In the genomic region with DNA sequence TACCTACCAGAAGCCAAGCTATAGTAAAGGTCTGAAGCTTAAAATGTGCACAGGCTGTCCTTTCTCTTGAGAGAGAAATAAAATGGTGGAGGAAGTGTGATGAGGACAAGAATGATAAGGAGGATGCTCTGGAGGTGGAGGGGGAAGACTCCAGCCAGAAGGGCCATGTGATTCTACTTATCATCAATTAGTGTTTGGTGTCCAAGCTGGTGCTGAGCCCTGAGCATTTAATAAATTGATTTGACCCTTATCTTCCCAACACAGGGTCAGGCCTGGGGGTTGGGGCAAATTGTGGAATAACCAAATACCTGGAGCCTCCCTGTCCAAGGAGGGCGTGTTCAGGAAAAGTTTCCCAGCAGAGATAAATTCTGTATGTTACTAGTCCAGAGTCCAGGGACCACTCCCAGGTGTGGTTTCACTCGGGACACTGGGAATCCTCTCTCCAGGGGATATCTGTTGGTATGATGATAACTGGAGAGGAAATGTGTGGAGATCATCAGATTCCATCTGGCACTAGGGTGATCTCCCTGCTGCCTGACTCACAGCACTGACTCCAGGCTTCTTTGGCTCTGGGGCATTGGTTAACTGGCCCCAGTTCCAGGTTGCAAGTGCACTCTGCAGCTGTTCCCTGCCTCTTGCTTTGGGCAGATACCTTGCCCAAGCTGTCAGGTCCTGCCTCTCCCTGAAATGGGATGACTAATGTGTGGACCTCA, we compare ENCODE assay signal across 18 cellular contexts. TPM values are rescaled to one million over a fixed set of nuclear protein-coding genes. Genes with fewer than 3 reads are reported as not detected.
A peak's percentile ranks its signal among the peaks of the same experiment; 100 is the strongest.
DNase-seq lines count a peak whose midpoint lies in the region; ATAC-seq, FAIRE-seq and TF ChIP-seq lines count a peak whose summit lies in the region.
"Had no signal": no experiment of that assay in that cellular context is flagged by ENCODE, and none has a peak within 500 bp of the region (broad histone marks: within the 10 kb centered on the region; RNA-seq: fewer than 3 reads in every experiment).

No MANE protein-coding gene starts in this region.

- no peaks in the 10 kb centered on the region for H3K36me3 ChIP-seq in PC-3 (ENCODE audit: low read depth, low read length)

- POLR2A ChIA-PET in PC-3 (lab: Charles Lee; ENCODE audit: unreplicated experiment) = no interaction called here
- POLR2A ChIA-PET in naive thymus-derived CD8-positive, alpha-beta T cell (lab: Charles Lee) = interaction anchor here (0.9 to 1.0 kb wide), 2 partner anchors 66 to 197 kb away, joined by 4 read pairs; no protein-coding TSS in a partner anchor

- no peaks in the 10 kb centered on the region for H3K27me3 ChIP-seq in PC-3 (ENCODE audit: low read length)

- CTCF ChIA-PET in PC-3 (lab: Charles Lee) = no interaction called here

- H3K9ac ChIP-seq in PC-3 (ENCODE audit: low read length) = no peak overlapping the region
- H3K9ac ChIP-seq: KMS-11 had no signal

- no peak overlapping the region for H3K4me2 ChIP-seq in PC-3 (ENCODE audit: low read length)
- H3K4me2 ChIP-seq: KMS-11 had no signal

- H3F3A ChIP-seq in PC-3 (ENCODE audit: low read length, unreplicated experiment) = no peaks in the 10 kb centered on the region

- H3K4me3 Mint-ChIP-seq in naive thymus-derived CD8-positive, alpha-beta T cell = no peak overlapping the region
- H3K4me3 Mint-ChIP-seq: CD4-positive, alpha-beta memory T cell; WTC11 had no signal

- H3K9me3 ChIP-seq in PC-3 (ENCODE audit: low read length) = no peaks in the 10 kb centered on the region

- no peak for TF ChIP-seq CTCF in PC-3 (conservative IDR thresholded peaks at IDR 0.05; ENCODE audit: low read depth, low read length)

- no peak for FAIRE-seq in H54 (lab: Jason Lieb, UNC)
- FAIRE-seq: urothelium cell line had no signal

- no peaks in the 10 kb centered on the region for H3K9me3 Mint-ChIP-seq in naive thymus-derived CD8-positive, alpha-beta T cell
- H3K9me3 Mint-ChIP-seq: CD4-positive, alpha-beta memory T cell; WTC11 had no signal

- H3K27ac Mint-ChIP-seq in naive thymus-derived CD8-positive, alpha-beta T cell = no peak overlapping the region
- H3K27ac Mint-ChIP-seq: brain; CD4-positive, alpha-beta memory T cell; WTC11 had no signal

- H3K36me3 Mint-ChIP-seq in naive thymus-derived CD8-positive, alpha-beta T cell = no peaks in the 10 kb centered on the region
- H3K36me3 Mint-ChIP-seq: brain; CD4-positive, alpha-beta memory T cell; WTC11 had no signal

- no peak overlapping the region for H2AFZ ChIP-seq in PC-3 (ENCODE audit: low read length)

- H3K4me3 ChIP-seq in PC-3 (ENCODE audit: low read length) = no peak overlapping the region

- H3K4me1 ChIP-seq in PC-3 (ENCODE audit: insufficient read depth, low read length) = peaks cover 33% of the 10 kb centered on the region

- DNase-seq in H54 (ENCODE audit: insufficient read length, low spot score) (peak; percentile 33), PC-3 (peak; percentile 78), erythroblast (lab: John Stamatoyannopoulos, UW) (peak; percentile 30 to 68), renal cortical epithelial cell (ENCODE audit: low read depth) (peak; percentile 33), NCI-H2107 (lab: John Stamatoyannopoulos, UW) (no peak)
- DNase-seq in naive thymus-derived CD8-positive, alpha-beta T cell = no peak
- DNase-seq: activated naive CD4-positive, alpha-beta T cell treated with Interleukin-2 at 50 U/mL for 16 hours; CD4-positive, alpha-beta memory T cell; effector memory CD4-positive, alpha-beta T cell; left cardiac atrium; NCI-H1930; right cardiac atrium; stimulated activated naive CD8-positive, alpha-beta T cell treated with anti-CD3 and anti-CD28 coated beads, Interleukin-15, Interleukin-2, amounts not matched to agents 100 U/mL and 50 U/mL, for 24 hours had no signal

- H3K27ac ChIP-seq in PC-3 (ENCODE audit: low read length) = no peak overlapping the region
- H3K27ac ChIP-seq: KMS-11 had no signal

- no peaks in the 10 kb centered on the region for H4K20me1 ChIP-seq in PC-3 (ENCODE audit: low read length)

- H3K27me3 Mint-ChIP-seq in naive thymus-derived CD8-positive, alpha-beta T cell = peaks cover 0 to 10% (median 3%) of the 10 kb centered on the region in 5 donors

- intact Hi-C loops in PC-3 (cut with micrococcal nuclease) = no loop called here

- TF ChIP-seq POLR2A in H54 (IDR thresholded peaks at IDR 0.05; ENCODE audit: low read depth, low read length) (no peak), erythroblast (IDR thresholded peaks at IDR 0.05; ENCODE audit: low read length) (no peak)

- H3K79me2 ChIP-seq in PC-3 (ENCODE audit: low read length) = peaks cover 9% of the 10 kb centered on the region

- peaks cover under 1 to 8% (median 3%) of the 10 kb centered on the region in 4 donors for H3K4me1 Mint-ChIP-seq in naive thymus-derived CD8-positive, alpha-beta T cell

- ATAC-seq in PC-3 (peak; percentile 14), GM19395 (IDR thresholded peaks at IDR 0.05; ENCODE audit: unreplicated experiment) (no peak)
- ATAC-seq in naive thymus-derived CD8-positive, alpha-beta T cell = no peak
- ATAC-seq: left cardiac atrium; right cardiac atrium; stimulated activated naive CD8-positive, alpha-beta T cell treated with anti-CD3 and anti-CD28 coated beads, Interleukin-15, Interleukin-2, amounts not matched to agents 100 U/mL and 50 U/mL, for 24 hours; WTC11 had no signal

- H3K9me2 ChIP-seq in PC-3 (replicated peaks; ENCODE audit: low read length) = no peaks in the 10 kb centered on the region

- no TSS peak for BruUV-seq in PC-3 (replicated peaks; lab: Mats Ljungman, UMichigan)

RNA-seq across cellular contexts. Expression of a gene that starts 3.8 kb away (rescaled TPM):
- total RNA-seq in PC-3 (2014; rRNA removed) = 95.9 and 103 TPM in 2 replicates
- total RNA-seq in renal cortical epithelial cell = 0.80 and 14.2 TPM in 2 replicates
- total RNA-seq in naive thymus-derived CD8-positive, alpha-beta T cell = under 1 TPM; 0.13 to 0.27 TPM
- under 1 TPM in 1 of 3 donors, not detected in 2; 0.07 TPM for polyA plus RNA-seq in naive thymus-derived CD8-positive, alpha-beta T cell

Comparison
In these comparisons a context has a peak if more than half of its experiments do, and no peak if none do; other contexts are left out.
1. DNase-seq: peak in H54 (single experiment), PC-3 (single experiment), erythroblast (2 of 2) and renal cortical epithelial cell (single experiment); none in naive thymus-derived CD8-positive, alpha-beta T cell (0 of 10) and NCI-H2107 (single experiment).